8 cellular contexts compared by ENCODE assay signal in genomic region chr11:6755303-6755952, GRCh38. TPM values are rescaled to one million over a fixed set of nuclear protein-coding genes. Genes with fewer than 3 reads are reported as not detected.
A peak's percentile ranks its signal among the peaks of the same experiment; 100 is the strongest.
DNase-seq lines count a peak whose midpoint lies in the region; ATAC-seq, FAIRE-seq and TF ChIP-seq lines count a peak whose summit lies in the region.

No MANE protein-coding gene starts in this region.

- no peaks in the 10 kb centered on the region for H3K4me1 ChIP-seq in Karpas-422 (ENCODE audit: low read length)
- no peaks in the 10 kb centered on the region for H3K4me1 ChIP-seq in foreskin keratinocyte
- H3K4me1 ChIP-seq in parathyroid adenoma: no peaks in the 10 kb centered on the region

- no peaks in the 10 kb centered on the region for H4K20me1 ChIP-seq in Karpas-422 (ENCODE audit: insufficient read depth, low read depth, low read length)

- H3K4me2 ChIP-seq in Karpas-422 (ENCODE audit: low read depth, low read length, poor library complexity, severe bottlenecking) (no peak overlapping the region), parathyroid adenoma (ENCODE audit: low read length) (no peak overlapping the region)

- H2AFZ ChIP-seq in Karpas-422 (ENCODE audit: low read length) (no peak overlapping the region), parathyroid adenoma (no peak overlapping the region)

- H3K79me2 ChIP-seq in Karpas-422 (ENCODE audit: low read length) (no peaks in the 10 kb centered on the region), parathyroid adenoma (no peaks in the 10 kb centered on the region)

- no peaks in the 10 kb centered on the region for H3K9me2 ChIP-seq in Karpas-422 (replicated peaks; ENCODE audit: insufficient read depth, low read length)

- ATAC-seq in foreskin keratinocyte (peak; percentile 62), GM19351 (IDR thresholded peaks at IDR 0.05; ENCODE audit: unreplicated experiment) (no peak)

- no peak overlapping the region for H3K27ac ChIP-seq in Karpas-422 (ENCODE audit: low read length)
- no peak overlapping the region for H3K27ac ChIP-seq in foreskin keratinocyte
- no peak overlapping the region for H3K27ac ChIP-seq in parathyroid adenoma

- H3K27me3 ChIP-seq in Karpas-422 (ENCODE audit: low read length) (no peaks in the 10 kb centered on the region), foreskin keratinocyte (peaks cover 7% of the 10 kb centered on the region), parathyroid adenoma (ENCODE audit: control insufficient read depth, insufficient read depth, low read length) (no peaks in the 10 kb centered on the region)

- TF ChIP-seq CTCF in foreskin keratinocyte (conservative IDR thresholded peaks at IDR 0.05): peak; percentile 74
- TF ChIP-seq CTCF in parathyroid adenoma (IDR thresholded peaks at IDR 0.05): peak; percentile 61

- H3K36me3 ChIP-seq in Karpas-422 (ENCODE audit: insufficient read depth, low read length): no peaks in the 10 kb centered on the region
- H3K36me3 ChIP-seq in parathyroid adenoma (ENCODE audit: control insufficient read depth, insufficient read depth, low read length): no peaks in the 10 kb centered on the region

- FAIRE-seq in A204.1 (lab: Jason Lieb, UNC): peak; percentile 65

- no peak overlapping the region for H3K9ac ChIP-seq in Karpas-422 (ENCODE audit: low read length)
- H3K9ac ChIP-seq in parathyroid adenoma: no peak overlapping the region

- H3K9me3 ChIP-seq in Karpas-422 (ENCODE audit: low read length) (no peaks in the 10 kb centered on the region), parathyroid adenoma (ENCODE audit: control insufficient read depth, low read length) (no peaks in the 10 kb centered on the region)

- DNase-seq in DMS114 treated with DMSO at 0.1 percent for 48 hours (lab: John Stamatoyannopoulos, UW; ENCODE audit: unreplicated experiment): peak; percentile 6
- DNase-seq in Karpas-422: peak; percentile 66
- DNase-seq in activated CD4-positive, alpha-beta T cell treated with anti-CD3 and anti-CD28 coated beads, Interleukin-2, amount 50 U/mL, for 48 hours: peak; percentile 47 to 49
- DNase-seq in foreskin keratinocyte: peak in 1 of 2 donors; percentile 10
- no peak for DNase-seq in NK-92 treated with Interleukin-12 subunit alpha and Interleukin-12 subunit beta, amount 100 ng/mL, for 24 hours (lab: John Stamatoyannopoulos, UW)

- H3K4me3 ChIP-seq in Karpas-422 (ENCODE audit: low read length): no peak overlapping the region
- no peak overlapping the region for H3K4me3 ChIP-seq in parathyroid adenoma (ENCODE audit: low read depth, low read length)

RNA-seq across cellular contexts. Expression of gene OR2AG2, which starts 16.3 kb away (rescaled TPM):
- total RNA-seq in Karpas-422 (2014; rRNA removed; shearing (Covaris generic); ENCODE audit: low replicate concordance): 0.22 and 0.48 TPM in 2 replicates
- total RNA-seq in foreskin keratinocyte: 0.03 and 0.04 TPM in 2 replicates
- polyA plus RNA-seq in foreskin keratinocyte: 0.02 TPM in 1 of 2 replicates, not detected in the other

RNA-seq across cellular contexts. Expression of gene OR2AG1, which starts 27.4 kb away (rescaled TPM):
- total RNA-seq in Karpas-422 (2014; rRNA removed; shearing (Covaris generic); ENCODE audit: low replicate concordance): not detected in 2 replicates
- not detected in 2 replicates for total RNA-seq in foreskin keratinocyte
- polyA plus RNA-seq in foreskin keratinocyte: not detected in 2 replicates

RNA-seq across cellular contexts. Expression of gene OR6A2, which starts 44.1 kb away (rescaled TPM):
- total RNA-seq in Karpas-422 (2014; rRNA removed; shearing (Covaris generic); ENCODE audit: low replicate concordance): 0.54 and 2.9 TPM in 2 replicates
- total RNA-seq in foreskin keratinocyte: not detected in 2 replicates
- not detected in 2 replicates for polyA plus RNA-seq in foreskin keratinocyte
